In the genomic region with DNA sequence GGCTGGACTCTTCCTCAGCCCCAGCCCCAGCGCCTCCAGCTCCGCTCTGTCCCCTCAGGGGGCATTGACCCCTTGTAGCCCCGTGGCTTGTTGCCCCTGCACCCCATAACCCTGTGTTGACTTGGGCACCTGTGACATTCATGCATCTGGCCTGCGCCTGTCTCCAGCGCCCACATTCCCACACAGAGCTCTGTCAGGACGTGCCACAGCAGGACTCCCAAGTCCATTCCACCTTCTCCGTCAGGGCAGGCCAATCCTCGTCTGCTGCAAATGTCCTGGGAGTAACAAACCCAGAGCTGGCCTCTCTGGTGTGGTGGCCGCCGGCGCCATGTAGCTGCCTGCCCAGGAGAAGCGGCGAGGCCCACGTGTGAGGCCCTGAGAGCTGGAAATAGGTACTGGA, we compare ENCODE assay signal across 20 cellular contexts.
DNase-seq lines count a peak whose midpoint lies in the region; ATAC-seq and TF ChIP-seq lines count a peak whose summit lies in the region.
"Had no signal": no experiment of that assay in that cellular context is flagged by ENCODE, and none has a peak within 500 bp of the region (broad histone marks: within the 10 kb centered on the region; RNA-seq: fewer than 3 reads in every experiment).

No MANE protein-coding gene starts in this region.

- H3K18ac ChIP-seq in H9 (ENCODE audit: insufficient read length, low read depth, low read length) = no peak overlapping the region

- H2BK5ac ChIP-seq in H9 (ENCODE audit: insufficient read length, low read length) = no peak overlapping the region

- no peaks in the 10 kb centered on the region for H3K79me2 ChIP-seq in H9 (ENCODE audit: insufficient read depth, low read length)

- no peak overlapping the region for H2AFZ ChIP-seq in H9 (ENCODE audit: low read length)

- no peak overlapping the region for H3K27ac ChIP-seq in H9 (ENCODE audit: insufficient read length, low read depth, low read length)
- no peak overlapping the region for H3K27ac ChIP-seq in tibial artery
- H3K27ac ChIP-seq: 22Rv1, cardiac muscle cell, uterus had no signal

- H3K9me3 ChIP-seq in H9 (ENCODE audit: control insufficient read depth, low read depth, low read length) (no peaks in the 10 kb centered on the region), tibial artery (no peaks in the 10 kb centered on the region)
- H3K9me3 ChIP-seq: mucosa of descending colon, uterus had no signal

- H4K5ac ChIP-seq in H9 (ENCODE audit: insufficient read length, low read depth, low read length) = no peak overlapping the region

- POLR2A ChIA-PET in activated CD4-positive, alpha-beta T cell treated with anti-CD3 and anti-CD28 coated beads for 36 hours (lab: Charles Lee) = interaction anchor here (0.5 kb wide), 1 partner anchor 154 kb away, joined by 3 read pairs; no protein-coding TSS in a partner anchor

- H3K36me3 ChIP-seq in tibial artery = peaks cover 0 to 20% (median 0%) of the 10 kb centered on the region in 3 donors
- H3K36me3 ChIP-seq: cardiac muscle cell, uterus had no signal

- H3K23me2 ChIP-seq in H9 (ENCODE audit: insufficient read length, low read depth, low read length, poor library complexity, severe bottlenecking) = no peaks in the 10 kb centered on the region

- H3K23ac ChIP-seq in H9 (ENCODE audit: insufficient read length, low read depth, low read length) = no peak overlapping the region

- no peak for DNase-seq in activated CD4-positive, alpha-beta T cell treated with anti-CD3 and anti-CD28 coated beads for 36 hours
- DNase-seq in activated CD4-positive, alpha-beta T cell treated with anti-CD3 and anti-CD28 coated beads, Interleukin-2, amount 50 U/mL, for 48 hours = no peak
- DNase-seq in H9 (no peak), epithelial cell of esophagus (ENCODE audit: low read depth) (peak; percentile 36), tibial artery (no peak), CD1c-positive myeloid dendritic cell (ENCODE audit: extremely low spot score) (no peak)
- DNase-seq: AML-193, COR-L47, HCEC 1CT, Karpas-422, NCI-H1048, NCI-H2081, NCI-H524, uterus had no signal

- H4K20me1 ChIP-seq in H9 (ENCODE audit: control insufficient read depth, insufficient read depth, insufficient read length) = no peaks in the 10 kb centered on the region

- no peaks in the 10 kb centered on the region for H3K27me3 Mint-ChIP-seq in activated CD4-positive, alpha-beta T cell treated with anti-CD3 and anti-CD28 coated beads for 36 hours
- H3K27me3 Mint-ChIP-seq in H9 (ENCODE audit: low read depth) (peaks cover 8% of the 10 kb centered on the region), nephron (ENCODE audit: low read depth) (peaks cover 3% of the 10 kb centered on the region)

- no peak overlapping the region for H3K4me3 ChIP-seq in epithelial cell of esophagus (ENCODE audit: low read length)
- no peak overlapping the region for H3K4me3 ChIP-seq in tibial artery
- H3K4me3 ChIP-seq: cardiac muscle cell, mucosa of descending colon, uterus had no signal

- intact Hi-C loops in activated CD4-positive, alpha-beta T cell treated with anti-CD3 and anti-CD28 coated beads for 36 hours (cut with DNase I, micrococcal nuclease) = no loop called here
- intact Hi-C loops in tibial artery (cut with DNase I; ENCODE audit: low total_unique reads) = no loop called here

- no CpG with 5 or more reads among the region's 14 CpGs for WGBS in H9 (ENCODE audit: extremely low coverage, insufficient read length, low lambda C conversion rate)

- H2BK120ac ChIP-seq in H9 (ENCODE audit: low read depth, low read length, poor library complexity, severe bottlenecking) = no peak overlapping the region

- H3K4me3 Mint-ChIP-seq in activated CD4-positive, alpha-beta T cell treated with anti-CD3 and anti-CD28 coated beads for 36 hours = no peak overlapping the region
- H3K4me3 Mint-ChIP-seq in H9 = no peak overlapping the region; a peak in 1 of 5 replicates
- H3K4me3 Mint-ChIP-seq in nephron = peak overlapping the region in 1 of 3 experiments; percentile 41

- no peak overlapping the region for H2AK5ac ChIP-seq in H9 (ENCODE audit: insufficient read length, low read length)

- no peak overlapping the region for H2BK15ac ChIP-seq in H9 (ENCODE audit: low read depth, low read length)

- CTCF ChIA-PET in activated CD4-positive, alpha-beta T cell treated with anti-CD3 and anti-CD28 coated beads for 36 hours (lab: Charles Lee) = no interaction called here

- H2BK12ac ChIP-seq in H9 (ENCODE audit: insufficient read length, low read depth, low read length) = no peak overlapping the region

- H3K27ac Mint-ChIP-seq in activated CD4-positive, alpha-beta T cell treated with anti-CD3 and anti-CD28 coated beads for 36 hours = peak overlapping the region; percentile 31
- H3K27ac Mint-ChIP-seq in H9 = peak overlapping the region; percentile 37 to 90 (median 57); a peak in 3 of 7 replicates
- H3K27ac Mint-ChIP-seq in nephron = peak overlapping the region; percentile 50 to 94 (median 61)

- ATAC-seq in activated CD4-positive, alpha-beta T cell treated with anti-CD3 and anti-CD28 coated beads for 36 hours = no peak
- ATAC-seq in GM19023 (IDR thresholded peaks at IDR 0.05; ENCODE audit: unreplicated experiment) = no peak
- ATAC-seq: SK-N-SH treated with all-trans-retinoic acid at 6 μM for 48 hours had no signal

- no peak overlapping the region for H3T11ph ChIP-seq in H9 (ENCODE audit: low read length)

- H2BK20ac ChIP-seq in H9 (ENCODE audit: low read depth, low read length, poor library complexity, severe bottlenecking) = no peak overlapping the region

- H3K9ac ChIP-seq in H9 (ENCODE audit: extremely low read depth, insufficient read length, low read length) = no peak overlapping the region

- H3K27me3 ChIP-seq in H9 (ENCODE audit: insufficient read depth, low read length) = no peaks in the 10 kb centered on the region
- no peaks in the 10 kb centered on the region for H3K27me3 ChIP-seq in tibial artery
- H3K27me3 ChIP-seq: cardiac muscle cell, uterus had no signal

- H3K14ac ChIP-seq in H9 (ENCODE audit: insufficient read depth, low read length) = peak overlapping the region; percentile 12; the same call in 1 of the 2 replicates

- no peaks in the 10 kb centered on the region for H3K79me1 ChIP-seq in H9 (ENCODE audit: insufficient read depth, low read depth, low read length, poor library complexity, severe bottlenecking)

- H4K8ac ChIP-seq in H9 (replicated peaks; ENCODE audit: insufficient read length, low read depth, low read length) = no peak overlapping the region

- H3K4ac ChIP-seq in H9 (ENCODE audit: low read depth, low read length) = no peak overlapping the region

- H3K9me3 Mint-ChIP-seq in activated CD4-positive, alpha-beta T cell treated with anti-CD3 and anti-CD28 coated beads for 36 hours (ENCODE audit: low read depth) = no peaks in the 10 kb centered on the region
- H3K9me3 Mint-ChIP-seq in H9 (no peaks in the 10 kb centered on the region), nephron (no peaks in the 10 kb centered on the region)

- H4K91ac ChIP-seq in H9 (ENCODE audit: insufficient read length, low read depth, low read length) = no peak overlapping the region

- peaks cover 20% of the 10 kb centered on the region for H3K36me3 Mint-ChIP-seq in activated CD4-positive, alpha-beta T cell treated with anti-CD3 and anti-CD28 coated beads for 36 hours (ENCODE audit: low read depth)
- H3K36me3 Mint-ChIP-seq in H9 (ENCODE audit: insufficient read depth in 1 of 3, low read depth in 3 of 3) (no peaks in the 10 kb centered on the region), nephron (ENCODE audit: low read depth) (no peaks in the 10 kb centered on the region)

- H3K4me1 Mint-ChIP-seq in activated CD4-positive, alpha-beta T cell treated with anti-CD3 and anti-CD28 coated beads for 36 hours = peaks cover 33% of the 10 kb centered on the region
- H3K4me1 Mint-ChIP-seq in H9 = peaks cover 34 to 39% of the 10 kb centered on the region in 2 experiments
- H3K4me1 Mint-ChIP-seq in nephron = peaks cover 45% of the 10 kb centered on the region

- no peak overlapping the region for H3K56ac ChIP-seq in H9 (ENCODE audit: insufficient read length, low read depth, low read length)

- H3K4me1 ChIP-seq in H9 (ENCODE audit: insufficient read depth, low read length) = no peaks in the 10 kb centered on the region; the same call in 1 of the 2 replicates
- peaks cover 0 to 19% (median 6%) of the 10 kb centered on the region in 4 donors for H3K4me1 ChIP-seq in tibial artery

- H3K4me2 ChIP-seq in H9 (ENCODE audit: insufficient read depth, insufficient read length, low read length) = no peak overlapping the region

- no peak for TF ChIP-seq CTCF in H9 (conservative IDR thresholded peaks at IDR 0.05)
- no peak for TF ChIP-seq CTCF in epithelial cell of esophagus (IDR thresholded peaks at IDR 0.05; ENCODE audit: insufficient read depth, low read depth, low read length, missing control alignments)
- no peak for TF ChIP-seq CTCF in nephron (IDR thresholded peaks at IDR 0.05; ENCODE audit: unreplicated experiment in 3 of 3)
- TF ChIP-seq CTCF in tibial artery (IDR thresholded peaks at IDR 0.05) = no peak
